Comparison of ENCODE assay signal across 31 cellular contexts in the genomic region with DNA sequence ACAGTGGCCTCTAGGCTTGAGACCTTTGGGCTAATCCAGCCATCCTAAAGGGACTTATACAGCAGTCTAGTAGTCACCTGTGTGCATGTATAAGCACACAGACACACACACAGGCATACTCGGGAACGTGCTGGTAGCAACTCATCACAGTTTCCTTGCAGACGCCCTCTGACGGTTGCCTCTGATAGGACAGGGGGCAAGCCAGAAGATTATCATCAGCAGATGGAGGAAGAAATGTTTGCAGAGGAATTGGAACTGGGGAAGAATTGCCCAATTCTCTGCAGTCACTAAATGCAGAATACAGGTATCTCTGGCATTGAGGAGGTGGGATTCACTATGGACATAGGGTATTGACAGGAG.
A peak's percentile ranks its signal among the peaks of the same experiment; 100 is the strongest.
DNase-seq lines count a peak whose midpoint lies in the region; ATAC-seq, FAIRE-seq and TF ChIP-seq lines count a peak whose summit lies in the region.
"Had no signal": no experiment of that assay in that cellular context is flagged by ENCODE, and none has a peak within 500 bp of the region (broad histone marks: within the 10 kb centered on the region; RNA-seq: fewer than 3 reads in every experiment).

No MANE protein-coding gene starts in this region.

- TF ChIP-seq EP300 in H1 (IDR thresholded peaks at IDR 0.05; ENCODE audit: borderline replicate concordance in 1 of 2, low read depth in 2 of 2, low read length in 2 of 2), result no peak

- H2BK15ac ChIP-seq in H1 (ENCODE audit: low read length), result peak overlapping the region; percentile 33; the same call in 1 of the 2 replicates

- H3K79me1 ChIP-seq in H1 (ENCODE audit: low read depth, low read length) (no peaks in the 10 kb centered on the region), trophoblast cell (ENCODE audit: low read length) (no peaks in the 10 kb centered on the region)

- DNase-seq in GM12892 (ENCODE audit: insufficient read length), result no peak
- DNase-seq in MM.1S, result no peak
- peak in 1 of 2 experiments; percentile 61 for DNase-seq in H1 (ENCODE audit: low read depth in 1 of 2, low spot score in 2 of 2)
- peak; percentile 40 to 51 for DNase-seq in trophoblast cell
- DNase-seq in stimulated activated naive CD4-positive, alpha-beta T cell treated with Interleukin-2 at 50 U/mL for 16 hours (lab: John Stamatoyannopoulos, UW), result no peak
- DNase-seq in hepatic stellate cell (ENCODE audit: low spot score), result no peak
- DNase-seq: activated CD4-positive, CD25-positive, alpha-beta regulatory T cell; activated CD8-positive, alpha-beta memory T cell treated with anti-CD3 and anti-CD28 coated beads for 24 hours; activated naive CD4-positive, alpha-beta T cell; activated T-cell treated with anti-CD3 and anti-CD28 coated beads, Interleukin-2, amount 50 U/mL, for 24 hours; body of pancreas; CD4-positive, alpha-beta T cell; effector CD4-positive, alpha-beta T cell; foreskin keratinocyte; left ventricle myocardium inferior; naive thymus-derived CD8-positive, alpha-beta T cell; NCI-H1105; NCI-H1930; NCI-H226; NCI-H748 treated with DMSO at 0.1 percent for 48 hours; ovary; PC-9; right cardiac atrium; SHP77; stimulated activated CD4-positive, alpha-beta T cell treated with anti-CD3 and anti-CD28 coated beads, Interleukin-4, amount 100 ng/mL, for 1 hour; stimulated activated naive B cell treated with anti-CD40 and anti-IgM and Interleukin-4, amounts not matched to agents 10 μg/mL and 1 μg/mL and 100 μg/mL, for 72 hours; SW 1271 had no signal

- no peaks in the 10 kb centered on the region for H3K4me1 ChIP-seq in MM.1S (ENCODE audit: low read length)
- H3K4me1 ChIP-seq in H1 (replicated peaks in 1 of 4; ENCODE audit: control insufficient read depth in 3 of 4, insufficient read depth in 4 of 4, low read length in 3 of 4), result peaks cover 0 to 7% (median 0%) of the 10 kb centered on the region in 4 experiments; a peak in 2 of 7 replicates
- H3K4me1 ChIP-seq in trophoblast cell (ENCODE audit: control insufficient read depth in 1 of 2, insufficient read depth in 2 of 2, low read length in 2 of 2), result no peaks in the 10 kb centered on the region
- H3K4me1 ChIP-seq: body of pancreas, foreskin keratinocyte, HAP-1, left ventricle myocardium inferior had no signal

- H3K9me2 ChIP-seq in MM.1S (replicated peaks; ENCODE audit: insufficient read depth, low read length), result no peaks in the 10 kb centered on the region

- H3K23me2 ChIP-seq in H1 (ENCODE audit: low read depth, low read length), result no peaks in the 10 kb centered on the region

- no peak overlapping the region for H3K4me3 ChIP-seq in MM.1S (ENCODE audit: low read length)
- no peak overlapping the region for H3K4me3 ChIP-seq in H1 (ENCODE audit: extremely low read depth in 1 of 4, insufficient read depth in 2 of 4, low read depth in 3 of 4, low read length in 4 of 4)
- no peak overlapping the region for H3K4me3 ChIP-seq in trophoblast cell (ENCODE audit: low read depth, low read length)
- H3K4me3 ChIP-seq: body of pancreas, HAP-1, left ventricle myocardium inferior, ovary, PC-9, thoracic aorta had no signal

- FAIRE-seq in GM12892 (lab: Jason Lieb, UNC) (peak; percentile 42), H1 (lab: Jason Lieb, UNC) (no peak)
- FAIRE-seq: islet of Langerhans had no signal

- no peak overlapping the region for H2BK5ac ChIP-seq in H1 (ENCODE audit: low read depth, low read length)
- H2BK5ac ChIP-seq in trophoblast cell (ENCODE audit: low read depth, low read length, poor library complexity), result no peak overlapping the region

- H4K20me1 ChIP-seq in MM.1S (ENCODE audit: insufficient read depth, low read length) (no peaks in the 10 kb centered on the region), H1 (replicated peaks in 1 of 2; ENCODE audit: control insufficient read depth in 1 of 2, insufficient read depth in 2 of 2, low read length in 2 of 2) (no peaks in the 10 kb centered on the region)

- no peak overlapping the region for H3K18ac ChIP-seq in H1 (ENCODE audit: extremely low read depth, low read length)
- H3K18ac ChIP-seq in trophoblast cell (ENCODE audit: low read length), result no peak overlapping the region

- H3K4ac ChIP-seq in H1 (replicated peaks; ENCODE audit: insufficient read length, low read depth, low read length) (no peak overlapping the region), trophoblast cell (ENCODE audit: low read depth, low read length) (no peak overlapping the region)

- H2AFZ ChIP-seq in MM.1S (ENCODE audit: low read length), result no peak overlapping the region
- no peak overlapping the region; the same call in 1 of the 2 replicates for H2AFZ ChIP-seq in H1 (ENCODE audit: low read length)
- no peak overlapping the region for H2AFZ ChIP-seq in trophoblast cell (ENCODE audit: insufficient read depth, low read length, poor library complexity)
- H2AFZ ChIP-seq: PC-9 had no signal

- H3K23ac ChIP-seq in H1 (ENCODE audit: insufficient read length) (no peak overlapping the region), trophoblast cell (ENCODE audit: low read length) (no peak overlapping the region)

- WGBS in H1 (ENCODE audit: extremely low coverage in 1 of 2, insufficient coverage in 1 of 2, insufficient read length in 1 of 2, insufficient replicate concordance in 2 of 2, low coverage in 1 of 2, low lambda C conversion rate in 2 of 2, missing lambda C conversion rate in 1 of 2), 2 experiments, result 35% methylated on average over 4 of the region's 4 CpGs; no CpG with 5 or more reads in 1 of the 2 experiments
- no CpG with 5 or more reads among the region's 4 CpGs for WGBS in trophoblast cell (ENCODE audit: extremely low coverage, insufficient coverage, insufficient read length)

- H2BK12ac ChIP-seq in H1 (ENCODE audit: low read depth, low read length) (no peak overlapping the region; the same call in 1 of the 2 replicates), trophoblast cell (ENCODE audit: low read length) (no peak overlapping the region)

- H3K4me2 ChIP-seq in MM.1S (ENCODE audit: low read depth, low read length) (no peak overlapping the region), H1 (ENCODE audit: insufficient read depth in 1 of 2, low read depth in 2 of 2, low read length in 2 of 2) (no peak overlapping the region), trophoblast cell (ENCODE audit: low read length) (no peak overlapping the region)
- H3K4me2 ChIP-seq: PC-9 had no signal

- no peak overlapping the region for H3K27ac ChIP-seq in MM.1S (ENCODE audit: low read length)
- no peak overlapping the region for H3K27ac ChIP-seq in H1 (ENCODE audit: low read depth, low read length)
- H3K27ac ChIP-seq in trophoblast cell (ENCODE audit: low read depth, low read length), result no peak overlapping the region
- H3K27ac ChIP-seq: body of pancreas, foreskin keratinocyte, left ventricle myocardium inferior, ovary, PC-9, thoracic aorta had no signal

- H3K36me3 ChIP-seq in MM.1S (replicated peaks; ENCODE audit: insufficient read depth, low read length) (no peaks in the 10 kb centered on the region), H1 (ENCODE audit: control insufficient read depth in 2 of 4, insufficient read depth in 4 of 4, low read length in 3 of 4) (no peaks in the 10 kb centered on the region), trophoblast cell (ENCODE audit: control insufficient read depth in 1 of 2, insufficient read depth in 2 of 2, low read length in 2 of 2) (no peaks in the 10 kb centered on the region)
- H3K36me3 ChIP-seq: HAP-1, left ventricle myocardium inferior, ovary, thoracic aorta had no signal

- CTCF ChIA-PET in H1 (lab: Charles Lee; ENCODE audit: partially characterized antibody), result interaction anchor here (0.6 to 2.7 kb wide), 13 partner anchors 12 to 284 kb away, joined by 3 to 11 read pairs (median 3); no protein-coding TSS in a partner anchor

- H4K8ac ChIP-seq in H1 (ENCODE audit: extremely low read depth, insufficient read depth, low read length) (no peak overlapping the region), trophoblast cell (ENCODE audit: low read depth, low read length) (no peak overlapping the region)

- no peaks in the 10 kb centered on the region for H3F3A ChIP-seq in MM.1S (ENCODE audit: insufficient read depth, low read length)

- H2BK120ac ChIP-seq in H1 (replicated peaks; ENCODE audit: low read depth, low read length) (no peak overlapping the region), trophoblast cell (ENCODE audit: insufficient read depth, low read length, poor library complexity) (no peak overlapping the region)

- H2BK20ac ChIP-seq in H1 (ENCODE audit: low read length), result no peak overlapping the region

- no peak overlapping the region for H3K14ac ChIP-seq in H1 (ENCODE audit: insufficient read length)
- no peak overlapping the region for H3K14ac ChIP-seq in trophoblast cell (ENCODE audit: low read length)

- no peak overlapping the region for H3K9ac ChIP-seq in MM.1S (ENCODE audit: low read length)
- H3K9ac ChIP-seq in H1 (replicated peaks in 1 of 4; ENCODE audit: extremely low read depth in 1 of 4, low read depth in 3 of 4, low read length in 3 of 4), result no peak overlapping the region
- H3K9ac ChIP-seq in trophoblast cell (ENCODE audit: low read length), result no peak overlapping the region

- peak; percentile 61 to 72 for TF ChIP-seq RAD21 in H1 (IDR thresholded peaks at IDR 0.05 in 1 of 2, conservative IDR thresholded peaks at IDR 0.05 in 1 of 2; ENCODE audit: low read depth in 2 of 2, low read length in 2 of 2)

- TF ChIP-seq CTCF in MM.1S (IDR thresholded peaks at IDR 0.05; ENCODE audit: low read length) (0 out of 2 replicates have a peak, but pooled peaks have one; percentile 4), H1 (IDR thresholded peaks at IDR 0.05; ENCODE audit: control extremely low read depth in 1 of 3, insufficient read depth in 1 of 3, low read depth in 1 of 3, low read length in 3 of 3) (peak; percentile 66 to 76 (median 72))

- POLR2A ChIA-PET in H1 (lab: Charles Lee; ENCODE audit: partially characterized antibody), result no interaction called here

- no peak overlapping the region for H4K91ac ChIP-seq in H1 (replicated peaks; ENCODE audit: insufficient read length, low read length)
- no peak overlapping the region for H4K91ac ChIP-seq in trophoblast cell (ENCODE audit: low read depth, low read length)

- H4K12ac ChIP-seq in trophoblast cell (ENCODE audit: low read depth, low read length), result no peak overlapping the region

- no peaks in the 10 kb centered on the region for H3K9me3 ChIP-seq in MM.1S (replicated peaks; ENCODE audit: insufficient read depth, low read length)
- H3K9me3 ChIP-seq in H1 (ENCODE audit: insufficient read depth in 2 of 2, low read depth in 1 of 2, low read length in 1 of 2), result no peaks in the 10 kb centered on the region; a peak in 1 of 4 replicates
- H3K9me3 ChIP-seq in trophoblast cell (ENCODE audit: insufficient read depth, low read depth, low read length), result peaks cover 1% of the 10 kb centered on the region
- H3K9me3 ChIP-seq: body of pancreas, HAP-1, ovary, thoracic aorta had no signal

- H2AK5ac ChIP-seq in H1 (ENCODE audit: low read depth, low read length), result no peak overlapping the region
- no peak overlapping the region for H2AK5ac ChIP-seq in trophoblast cell (ENCODE audit: low read length)

- TF ChIP-seq POLR2A in GM12892 (IDR thresholded peaks at IDR 0.05; ENCODE audit: low read depth, low read length) (no peak), H1 (IDR thresholded peaks at IDR 0.05; ENCODE audit: control extremely low read depth in 1 of 2, low read depth in 2 of 2, low read length in 2 of 2) (no peak)

- H3K79me2 ChIP-seq in MM.1S (ENCODE audit: low read length) (no peaks in the 10 kb centered on the region), H1 (ENCODE audit: control insufficient read depth in 1 of 2, insufficient read depth in 2 of 2, low read length in 2 of 2) (no peaks in the 10 kb centered on the region), trophoblast cell (ENCODE audit: control insufficient read depth, insufficient read depth, low read length, poor library complexity) (no peaks in the 10 kb centered on the region)

- H4K5ac ChIP-seq in H1 (ENCODE audit: insufficient read length, low read depth, low read length), result no peak overlapping the region

- H3K27me3 ChIP-seq in MM.1S (replicated peaks; ENCODE audit: insufficient read depth, low read length) (peaks cover 18% of the 10 kb centered on the region; the same call in 1 of the 2 replicates), H1 (replicated peaks in 1 of 4; ENCODE audit: control insufficient read depth in 3 of 4, extremely low read depth in 1 of 4, insufficient read depth in 3 of 4, low read length in 3 of 4) (no peaks in the 10 kb centered on the region), trophoblast cell (ENCODE audit: insufficient read depth, low read length) (no peaks in the 10 kb centered on the region)
- H3K27me3 ChIP-seq: body of pancreas, foreskin keratinocyte, ovary had no signal

- no peak for ATAC-seq in activated CD4-positive, CD25-positive, alpha-beta regulatory T cell treated with anti-CD3 and anti-CD28 coated beads, Interleukin-2, amount 50 U/mL, for 24 hours
- ATAC-seq: body of pancreas; foreskin keratinocyte; naive thymus-derived CD8-positive, alpha-beta T cell; right cardiac atrium; stimulated activated naive B cell treated with anti-CD40 and anti-IgM and Interleukin-4, amounts not matched to agents 10 μg/mL and 1 μg/mL and 100 μg/mL, for 72 hours had no signal

- H3K56ac ChIP-seq in H1 (replicated peaks; ENCODE audit: insufficient read length, low read depth, low read length), result no peak overlapping the region

Comparison
In these comparisons a context has a peak if more than half of its experiments do, and no peak if none do; other contexts are left out.
1. DNase-seq: peak in trophoblast cell (2 of 2); none in GM12892 (single experiment), MM.1S (single experiment), stimulated activated naive CD4-positive, alpha-beta T cell treated with Interleukin-2 at 50 U/mL for 16 hours (single experiment) and hepatic stellate cell (single experiment).